22 cellular contexts compared by ENCODE assay signal in genomic region chr1:202562443-202563060, GRCh38.
DNase-seq lines count a peak whose midpoint lies in the region; TF ChIP-seq lines count a peak whose summit lies in the region.
"Had no signal": no experiment of that assay in that cellular context is flagged by ENCODE, and none has a peak within 500 bp of the region (broad histone marks: within the 10 kb centered on the region; RNA-seq: fewer than 3 reads in every experiment).

No MANE protein-coding gene starts in this region.

- H3K9ac ChIP-seq in MM.1S (ENCODE audit: low read length) = no peak overlapping the region; the same call in 1 of the 2 replicates
- no peak overlapping the region for H3K9ac ChIP-seq in neural progenitor cell

- H3K9me2 ChIP-seq in MM.1S (replicated peaks; ENCODE audit: insufficient read depth, low read length) = no peaks in the 10 kb centered on the region

- H3K9me3 ChIP-seq in MM.1S (replicated peaks; ENCODE audit: insufficient read depth, low read length) = no peaks in the 10 kb centered on the region
- H3K9me3 ChIP-seq in esophagus muscularis mucosa = no peaks in the 10 kb centered on the region
- H3K9me3 ChIP-seq in neural progenitor cell (ENCODE audit: low read depth) = no peaks in the 10 kb centered on the region
- H3K9me3 ChIP-seq in transverse colon = no peaks in the 10 kb centered on the region
- H3K9me3 ChIP-seq: spleen had no signal

- H2AFZ ChIP-seq in MM.1S (ENCODE audit: low read length) = no peak overlapping the region
- no peak overlapping the region for H2AFZ ChIP-seq in neural progenitor cell (replicated peaks)

- intact Hi-C loops in esophagus muscularis mucosa (cut with DNase I) (no loop called here), transverse colon (cut with DNase I; ENCODE audit: low total_unique reads) (no loop called here)

- DNase-seq in MM.1S (no peak), esophagus muscularis mucosa (ENCODE audit: extremely low spot score) (no peak), neural progenitor cell (ENCODE audit: low spot score) (no peak), transverse colon (no peak), nucleus accumbens (lab: John Stamatoyannopoulos, UW) (no peak), NCI-H2081 (lab: John Stamatoyannopoulos, UW) (no peak)
- no peak for DNase-seq in activated CD4-positive, CD25-positive, alpha-beta regulatory T cell treated with anti-CD3 and anti-CD28 coated beads, Interleukin-2, amount 50 U/mL, for 72 hours
- DNase-seq: activated CD4-positive, alpha-beta T cell treated with anti-CD3 and anti-CD28 coated beads for 4 hours; activated CD8-positive, alpha-beta memory T cell treated with anti-CD3 and anti-CD28 coated beads, Interleukin-2, amount 10 ng/mL, durations not matched to agents 7 days and 5 days; activated naive CD8-positive, alpha-beta T cell treated with anti-CD3 and anti-CD28 coated beads, Interleukin-2, amount 10 ng/mL, durations not matched to agents 7 days and 5 days; CD8-positive, alpha-beta memory T cell; DMS79; dorsolateral prefrontal cortex; MV-4-11; NCI-H1694 treated with DMSO at 0.1 percent for 48 hours; NCI-H226; NCI-H774; OCI-M1; SHP77 treated with DMSO at 0.1 percent for 48 hours; spleen had no signal

- H3K27me3 Mint-ChIP-seq in neural progenitor cell (ENCODE audit: insufficient read depth, low read depth) = no peaks in the 10 kb centered on the region
- H3K27me3 Mint-ChIP-seq: activated CD8-positive, alpha-beta memory T cell treated with anti-CD3 and anti-CD28 coated beads, Interleukin-2, amount 10 ng/mL, durations not matched to agents 7 days and 5 days; activated naive CD8-positive, alpha-beta T cell treated with anti-CD3 and anti-CD28 coated beads, Interleukin-2, amount 10 ng/mL, durations not matched to agents 7 days and 5 days; CD8-positive, alpha-beta memory T cell; memory B cell had no signal

- H3K4me1 Mint-ChIP-seq in neural progenitor cell = peaks cover 9% of the 10 kb centered on the region

- TF ChIP-seq CTCF in MM.1S (IDR thresholded peaks at IDR 0.05; ENCODE audit: low read length) (no peak), esophagus muscularis mucosa (IDR thresholded peaks at IDR 0.05) (no peak), neural progenitor cell (IDR thresholded peaks at IDR 0.05) (no peak), transverse colon (IDR thresholded peaks at IDR 0.05) (no peak)

- H3K4me3 Mint-ChIP-seq in neural progenitor cell = no peak overlapping the region
- H3K4me3 Mint-ChIP-seq: activated CD8-positive, alpha-beta memory T cell treated with anti-CD3 and anti-CD28 coated beads, Interleukin-2, amount 10 ng/mL, durations not matched to agents 7 days and 5 days; activated naive CD8-positive, alpha-beta T cell treated with anti-CD3 and anti-CD28 coated beads, Interleukin-2, amount 10 ng/mL, durations not matched to agents 7 days and 5 days; activated T-helper 1 cell treated with anti-CD3 and anti-CD28 coated beads, Interleukin-12 subunit alpha, Interleukin-12 subunit beta, Interleukin-2, Interleukin-4 antibody, amounts not matched to agents 30 ng/mL and 10 ng/mL and 1 ng/mL, durations not matched to agents 14 hours and 24 hours and 36 hours; CD8-positive, alpha-beta memory T cell; memory B cell had no signal

- no peaks in the 10 kb centered on the region for H3K79me2 ChIP-seq in MM.1S (ENCODE audit: low read length)
- H3K79me2 ChIP-seq in neural progenitor cell (ENCODE audit: low read depth) = no peaks in the 10 kb centered on the region

- no peak for TF ChIP-seq EP300 in esophagus muscularis mucosa (IDR thresholded peaks at IDR 0.05)
- TF ChIP-seq EP300 in transverse colon (IDR thresholded peaks at IDR 0.05; ENCODE audit: low read depth) = no peak

- in situ Hi-C loops in transverse colon (cut with MboI; ENCODE audit: low pct_ligation_motif_present in 1 of 4, low pct_unique_long_range_greater_than_20kb in 1 of 4, low sequenced_read_pairs in 3 of 4) = no loop called here

- H3K4me1 ChIP-seq in MM.1S (ENCODE audit: low read length) = peaks cover 66% of the 10 kb centered on the region
- H3K4me1 ChIP-seq in esophagus muscularis mucosa = peaks cover 81 to 100% (median 96%) of the 10 kb centered on the region in 4 donors
- peaks cover 27% of the 10 kb centered on the region for H3K4me1 ChIP-seq in neural progenitor cell
- peaks cover 13 to 72% (median 26%) of the 10 kb centered on the region in 4 donors for H3K4me1 ChIP-seq in transverse colon

- TF ChIP-seq POLR2A in esophagus muscularis mucosa (IDR thresholded peaks at IDR 0.05; ENCODE audit: low read depth) (no peak), transverse colon (IDR thresholded peaks at IDR 0.05) (no peak)

- H3K36me3 ChIP-seq in MM.1S (replicated peaks; ENCODE audit: insufficient read depth, low read length) (no peaks in the 10 kb centered on the region), esophagus muscularis mucosa (peaks cover 0 to 50% (median 17%) of the 10 kb centered on the region in 4 donors), neural progenitor cell (no peaks in the 10 kb centered on the region), transverse colon (peaks cover 0 to 23% (median 4%) of the 10 kb centered on the region in 4 donors)

- no peaks in the 10 kb centered on the region for H3K27me3 ChIP-seq in MM.1S (replicated peaks; ENCODE audit: insufficient read depth, low read length)
- no peaks in the 10 kb centered on the region for H3K27me3 ChIP-seq in esophagus muscularis mucosa
- H3K27me3 ChIP-seq in neural progenitor cell = no peaks in the 10 kb centered on the region
- no peaks in the 10 kb centered on the region for H3K27me3 ChIP-seq in transverse colon
- H3K27me3 ChIP-seq: dorsolateral prefrontal cortex, spleen had no signal

- peaks cover 40% of the 10 kb centered on the region for H3F3A ChIP-seq in MM.1S (ENCODE audit: insufficient read depth, low read length)
- no peaks in the 10 kb centered on the region for H3F3A ChIP-seq in neural progenitor cell (ENCODE audit: low read depth)

- WGBS in esophagus muscularis mucosa = 47% methylated on average over 13 of the region's 13 CpGs
- 81% methylated on average over 4 to 13 of the region's 13 CpGs for WGBS in transverse colon (ENCODE audit: low coverage in 1 of 2), 2 donors

- H3K27ac ChIP-seq in MM.1S (ENCODE audit: low read length) = peak overlapping the region; percentile 68; the same call in 1 of the 2 replicates
- H3K27ac ChIP-seq in esophagus muscularis mucosa (replicated peaks in 1 of 4) = peak overlapping the region; percentile 68 to 84 (median 80)
- no peak overlapping the region for H3K27ac ChIP-seq in neural progenitor cell
- peak overlapping the region; percentile 36 to 88 (median 71) for H3K27ac ChIP-seq in transverse colon

- H3K4me2 ChIP-seq in MM.1S (ENCODE audit: low read depth, low read length) (peak overlapping the region; percentile 57; the same call in 1 of the 2 replicates), neural progenitor cell (peak overlapping the region; percentile 45)

- H3K4me3 ChIP-seq in MM.1S (ENCODE audit: low read length) = no peak overlapping the region
- no peak overlapping the region for H3K4me3 ChIP-seq in esophagus muscularis mucosa
- no peak overlapping the region for H3K4me3 ChIP-seq in neural progenitor cell
- no peak overlapping the region for H3K4me3 ChIP-seq in transverse colon
- H3K4me3 ChIP-seq: dorsolateral prefrontal cortex, spleen had no signal

- no peaks in the 10 kb centered on the region for H3K9me3 Mint-ChIP-seq in neural progenitor cell
- H3K9me3 Mint-ChIP-seq: activated naive CD8-positive, alpha-beta T cell treated with anti-CD3 and anti-CD28 coated beads, Interleukin-2, amount 10 ng/mL, durations not matched to agents 7 days and 5 days; activated T-helper 1 cell treated with anti-CD3 and anti-CD28 coated beads, Interleukin-12 subunit alpha, Interleukin-12 subunit beta, Interleukin-2, Interleukin-4 antibody, amounts not matched to agents 30 ng/mL and 10 ng/mL and 1 ng/mL, durations not matched to agents 14 hours and 24 hours and 36 hours; CD8-positive, alpha-beta memory T cell; memory B cell had no signal

- no peak overlapping the region for H3K27ac Mint-ChIP-seq in neural progenitor cell
- H3K27ac Mint-ChIP-seq: activated CD8-positive, alpha-beta memory T cell treated with anti-CD3 and anti-CD28 coated beads, Interleukin-2, amount 10 ng/mL, durations not matched to agents 7 days and 5 days; activated naive CD8-positive, alpha-beta T cell treated with anti-CD3 and anti-CD28 coated beads, Interleukin-2, amount 10 ng/mL, durations not matched to agents 7 days and 5 days; activated T-helper 1 cell treated with anti-CD3 and anti-CD28 coated beads, Interleukin-12 subunit alpha, Interleukin-12 subunit beta, Interleukin-2, Interleukin-4 antibody, amounts not matched to agents 30 ng/mL and 10 ng/mL and 1 ng/mL, durations not matched to agents 14 hours and 24 hours and 36 hours; memory B cell had no signal

- no peaks in the 10 kb centered on the region for H4K20me1 ChIP-seq in MM.1S (ENCODE audit: insufficient read depth, low read length)
- H4K20me1 ChIP-seq in neural progenitor cell (ENCODE audit: low read depth) = no peaks in the 10 kb centered on the region

- no peaks in the 10 kb centered on the region for H3K36me3 Mint-ChIP-seq in neural progenitor cell
- H3K36me3 Mint-ChIP-seq: activated CD8-positive, alpha-beta memory T cell treated with anti-CD3 and anti-CD28 coated beads, Interleukin-2, amount 10 ng/mL, durations not matched to agents 7 days and 5 days had no signal
